ENCODE assay signal across 26 cellular contexts in the genomic region with DNA sequence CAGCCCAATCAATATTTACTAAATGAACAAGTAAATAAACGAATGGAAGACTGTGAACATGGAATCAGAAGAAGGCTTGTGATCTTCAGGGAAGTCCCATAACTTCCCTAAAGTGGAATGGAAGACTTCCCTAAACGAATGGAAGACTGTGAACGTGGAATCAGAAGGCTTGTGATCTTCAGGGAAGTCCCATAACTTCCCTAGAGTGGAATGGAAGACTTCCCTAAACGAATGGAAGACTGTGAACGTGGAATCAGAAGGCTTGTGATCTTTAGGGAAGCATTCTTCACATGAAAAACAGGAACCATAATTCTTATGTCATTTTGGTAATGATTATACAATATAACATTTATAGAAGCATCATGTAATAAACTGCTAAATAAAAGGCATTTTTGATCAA. TPM values are rescaled to one million over a fixed set of nuclear protein-coding genes. Genes with fewer than 3 reads are reported as not detected.
"Had no signal": no experiment of that assay in that cellular context is flagged by ENCODE, and none has a peak within 500 bp of the region (broad histone marks: within the 10 kb centered on the region; RNA-seq: fewer than 3 reads in every experiment).

No MANE protein-coding gene starts in this region.

- H3K27me3 Mint-ChIP-seq: IgD-negative memory B cell had no signal

- H3K4me3 Mint-ChIP-seq: IgD-negative memory B cell had no signal

- H3K9ac ChIP-seq: KMS-11 had no signal

- H3K4me1 Mint-ChIP-seq: IgD-negative memory B cell had no signal

- H3K4me2 ChIP-seq: KMS-11 had no signal

- H3K27ac Mint-ChIP-seq: IgD-negative memory B cell had no signal

- FAIRE-seq: HTR-8/SVneo, K562 had no signal

- DNase-seq: Kasumi-1, MM.1S, NCI-H1092 treated with DMSO at 0.1 percent for 48 hours, NCI-H1436, NCI-H187, NCI-H2029, NCI-H2081 treated with DMSO at 0.1 percent for 48 hours, NCI-H2171, NCI-H226, NCI-H446, NCI-H510A, NCI-H524 treated with DMSO at 0.1 percent for 48 hours, NCI-H69, NCI-H774, PC-3, SHP77 had no signal

- H3K27ac ChIP-seq: HL-60, KMS-11, RWPE1 had no signal

- H3K9me3 Mint-ChIP-seq: IgD-negative memory B cell had no signal

- H3K4me3 ChIP-seq: K562 had no signal

- ATAC-seq: Panc1, PC-3, SK-N-SH treated with all-trans-retinoic acid at 6 μM for 48 hours had no signal

RNA-seq across cellular contexts. Expression of a gene that starts 42.4 kb away (rescaled TPM):
- total RNA-seq: K562, M059J, PC-3, SK-MEL-5 had no signal
- polyA plus RNA-seq: IgD-negative memory B cell, K562 had no signal
